Comparison of ENCODE assay signal across 9 cellular contexts in the genomic region with DNA sequence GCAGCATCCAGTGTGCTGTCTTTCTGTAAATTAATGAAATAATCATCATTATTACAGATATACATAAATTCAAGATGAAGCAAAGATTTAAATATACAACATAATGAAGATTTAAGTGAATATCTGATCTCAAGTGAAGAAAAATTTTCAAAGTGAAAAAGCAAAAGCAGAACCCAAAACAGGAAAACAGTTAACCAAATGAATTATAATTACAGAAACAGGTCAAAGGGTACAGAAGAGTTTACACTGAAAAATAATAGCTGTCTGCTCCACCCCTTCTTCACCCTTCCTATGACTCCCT.
"Had no signal": no experiment of that assay in that cellular context is flagged by ENCODE, and none has a peak within 500 bp of the region (broad histone marks: within the 10 kb centered on the region; RNA-seq: fewer than 3 reads in every experiment).

No MANE protein-coding gene starts in this region.

- H3K4me3 Mint-ChIP-seq: activated T-cell treated with anti-CD3 and anti-CD28 coated beads, Interleukin-2, amount 50 U/mL, for 4 hours had no signal

- ATAC-seq: activated T-cell treated with anti-CD3 and anti-CD28 coated beads, Interleukin-2, amount 50 U/mL, for 4 hours had no signal

- H3K4me3 ChIP-seq: ascending aorta, smooth muscle cell, tibial artery had no signal

- H3K4me1 ChIP-seq: tibial artery had no signal

- H3K27ac ChIP-seq: ascending aorta, tibial artery had no signal

- H3K27me3 ChIP-seq: ascending aorta, tibial artery had no signal

- H3K9me3 ChIP-seq: ascending aorta, tibial artery had no signal

- DNase-seq: activated CD4-positive, alpha-beta T cell treated with anti-CD3 and anti-CD28 coated beads, Interleukin-2, amount 50 U/mL, for 4 hours; activated T-cell treated with anti-CD3 and anti-CD28 coated beads, Interleukin-2, amount 50 U/mL, for 4 hours; foreskin melanocyte; kidney; posterior cingulate gyrus; right cardiac atrium; tibial artery had no signal
